Comparison of ENCODE assay signal across 8 cellular contexts in genomic region chr1:25858906-25859789, GRCh38. TPM values are rescaled to one million over a fixed set of nuclear protein-coding genes. Genes with fewer than 3 reads are reported as not detected.
DNase-seq lines count a peak whose midpoint lies in the region; ATAC-seq lines count a peak whose summit lies in the region.

AUNIP (minus strand) TSS chr1:25859457; CDS start chr1:25859357, 100 bp downstream.

- in situ Hi-C loops in ACHN (cut with HindIII; ENCODE audit: low pct_ligation_motif_present, low pct_unique_long_range_greater_than_20kb, low sequenced_read_pairs): no loop called here

- DNase-seq in ACHN (peak; percentile 83), NCI-H345 (lab: John Stamatoyannopoulos, UW) (peak; percentile 81), cerebellum (ENCODE audit: low spot score) (peak; percentile 93), kidney tubule cell (ENCODE audit: low spot score) (peak; percentile 90)
- peak; percentile 84 for DNase-seq in activated CD4-positive, alpha-beta T cell treated with anti-CD3 and anti-CD28 coated beads for 1 hour
- DNase-seq in stimulated activated CD4-positive, alpha-beta T cell treated with anti-CD3 and anti-CD28 coated beads, Interleukin-15, amount 100 ng/mL, for 48 hours (ENCODE audit: low read depth in 2 of 2): peak; percentile 84 to 89

- peak; percentile 81 for ATAC-seq in GM18868 (IDR thresholded peaks at IDR 0.05; ENCODE audit: unreplicated experiment)
- ATAC-seq in HG03159 (IDR thresholded peaks at IDR 0.05; ENCODE audit: unreplicated experiment): peak; percentile 89

RNA-seq across cellular contexts. Expression of gene AUNIP, which starts in this region (rescaled TPM):
- total RNA-seq in cerebellum: 1.9 TPM

Comparison
In these comparisons a context has a peak if more than half of its experiments do, and no peak if none do; other contexts are left out.
1. Peak in every context shown above with its lines: DNase-seq and ATAC-seq.